ENCODE assay signal across 15 cellular contexts in genomic region chr21:37358392-37358791, GRCh38. TPM values are rescaled to one million over a fixed set of nuclear protein-coding genes. Genes with fewer than 3 reads are reported as not detected.
A peak's percentile ranks its signal among the peaks of the same experiment; 100 is the strongest.
DNase-seq lines count a peak whose midpoint lies in the region; ATAC-seq and TF ChIP-seq lines count a peak whose summit lies in the region.
"Had no signal": no experiment of that assay in that cellular context is flagged by ENCODE, and none has a peak within 500 bp of the region (broad histone marks: within the 10 kb centered on the region; RNA-seq: fewer than 3 reads in every experiment).

No MANE protein-coding gene starts in this region.

- no peaks in the 10 kb centered on the region for H3K27me3 Mint-ChIP-seq in type B pancreatic cell

- no peaks in the 10 kb centered on the region for H3K36me3 ChIP-seq in RWPE2 (ENCODE audit: low read depth)
- H3K36me3 ChIP-seq in gastroesophageal sphincter = no peaks in the 10 kb centered on the region
- H3K36me3 ChIP-seq in thyroid gland = no peaks in the 10 kb centered on the region
- H3K36me3 ChIP-seq: gastrocnemius medialis, tibial nerve had no signal

- TF ChIP-seq POLR2A in gastroesophageal sphincter (IDR thresholded peaks at IDR 0.05) = no peak
- no peak for TF ChIP-seq POLR2A in thyroid gland (IDR thresholded peaks at IDR 0.05)

- ATAC-seq in RWPE2 (ENCODE audit: low read depth) (no peak), gastroesophageal sphincter (peak; percentile 28), GM21515 (IDR thresholded peaks at IDR 0.05; ENCODE audit: unreplicated experiment) (no peak)
- ATAC-seq: gastrocnemius medialis, HCT116 had no signal

- DNase-seq in SIG-M5 treated with dmso at 0.1 percent for 504 hours (lab: John Stamatoyannopoulos, UW; ENCODE audit: unreplicated experiment) (peak; percentile 73), SIG-M5 (lab: John Stamatoyannopoulos, UW) (no peak), RWPE2 (ENCODE audit: low spot score) (no peak), thyroid gland (peak; percentile 10 to 20), type B pancreatic cell (ENCODE audit: extremely low spot score, unreplicated experiment) (no peak), nucleus accumbens (lab: John Stamatoyannopoulos, UW) (no peak)
- DNase-seq: gastrocnemius medialis, kidney, NCI-H2081 treated with DMSO at 0.1 percent for 48 hours, T1000 had no signal

- H3K4me3 ChIP-seq in RWPE2 (ENCODE audit: severe bottlenecking) (no peak overlapping the region), gastroesophageal sphincter (no peak overlapping the region), thyroid gland (replicated peaks in 1 of 3) (no peak overlapping the region)
- H3K4me3 ChIP-seq: coronary artery, gastrocnemius medialis, tibial nerve had no signal

- H3K9me3 ChIP-seq in RWPE2 (ENCODE audit: severe bottlenecking) (no peaks in the 10 kb centered on the region), gastroesophageal sphincter (no peaks in the 10 kb centered on the region), thyroid gland (no peaks in the 10 kb centered on the region)
- H3K9me3 ChIP-seq: gastrocnemius medialis, tibial nerve had no signal

- no peaks in the 10 kb centered on the region for H3K9me3 Mint-ChIP-seq in type B pancreatic cell

- H3K4me1 ChIP-seq in RWPE2 (ENCODE audit: insufficient read depth, poor library complexity, severe bottlenecking) (peaks cover 17% of the 10 kb centered on the region), gastroesophageal sphincter (no peaks in the 10 kb centered on the region), thyroid gland (no peaks in the 10 kb centered on the region)
- H3K4me1 ChIP-seq: tibial nerve had no signal

- WGBS in gastroesophageal sphincter (ENCODE audit: low coverage in 1 of 2), 2 donors = 21% methylated on average over 6 of the region's 7 CpGs; no CpG with 5 or more reads in 1 of the 2 donors
- 32 to 34% methylated on average over 7 of the region's 7 CpGs for WGBS in thyroid gland, 2 donors

- H3K4me3 Mint-ChIP-seq in type B pancreatic cell = no peak overlapping the region

- H3K4me1 Mint-ChIP-seq in type B pancreatic cell (ENCODE audit: unreplicated experiment) = no peaks in the 10 kb centered on the region

- H3K27ac Mint-ChIP-seq in type B pancreatic cell = no peak overlapping the region

- H3K36me3 Mint-ChIP-seq in type B pancreatic cell = no peaks in the 10 kb centered on the region

- intact Hi-C loops in thyroid gland (cut with DNase I) = no loop called here

- no peak for TF ChIP-seq CTCF in RWPE2 (IDR thresholded peaks at IDR 0.05; ENCODE audit: poor library complexity, severe bottlenecking)
- no peak for TF ChIP-seq CTCF in gastroesophageal sphincter (IDR thresholded peaks at IDR 0.05)
- no peak for TF ChIP-seq CTCF in thyroid gland (IDR thresholded peaks at IDR 0.05)
- TF ChIP-seq CTCF in type B pancreatic cell (conservative IDR thresholded peaks at IDR 0.05) = no peak

- no peaks in the 10 kb centered on the region for H3K27me3 ChIP-seq in RWPE2 (ENCODE audit: insufficient read depth, poor library complexity, severe bottlenecking)
- peaks cover under 1% of the 10 kb centered on the region for H3K27me3 ChIP-seq in gastroesophageal sphincter
- H3K27me3 ChIP-seq in thyroid gland = no peaks in the 10 kb centered on the region
- H3K27me3 ChIP-seq: gastrocnemius medialis, tibial nerve had no signal

- H3K27ac ChIP-seq in RWPE2 (ENCODE audit: poor library complexity, severe bottlenecking) (peak overlapping the region; percentile 59), gastroesophageal sphincter (no peak overlapping the region), thyroid gland (no peak overlapping the region)
- H3K27ac ChIP-seq: coronary artery, gastrocnemius medialis, tibial nerve had no signal

- no peak for TF ChIP-seq EP300 in gastroesophageal sphincter (IDR thresholded peaks at IDR 0.05)

RNA-seq across cellular contexts. Expression of gene DYRK1A, which starts 8.2 kb away (rescaled TPM):
- 100 to 1,000 TPM in 1 of 4 donors, 10 to 100 TPM in 3; 85.1 to 102 (median 94.0) TPM for total RNA-seq in gastroesophageal sphincter
- 100 to 1,000 TPM; 104 to 299 (median 116) TPM for total RNA-seq in thyroid gland
- total RNA-seq in type B pancreatic cell (ENCODE audit: low replicate concordance) = 63.0 and 70.6 TPM in 2 replicates

Comparison
In these comparisons a context has a peak if more than half of its experiments do, and no peak if none do; other contexts are left out.
1. DNase-seq: peak in SIG-M5 treated with dmso at 0.1 percent for 504 hours (single experiment) and thyroid gland (2 of 2); none in SIG-M5 (single experiment), RWPE2 (single experiment), type B pancreatic cell (single experiment) and nucleus accumbens (0 of 56).